Comparison of ENCODE assay signal across 7 cellular contexts in genomic region chr7:102439963-102440795, GRCh38. TPM values are rescaled to one million over a fixed set of nuclear protein-coding genes. Genes with fewer than 3 reads are reported as not detected.
DNase-seq lines count a peak whose midpoint lies in the region; ATAC-seq and TF ChIP-seq lines count a peak whose summit lies in the region.
"Had no signal": no experiment of that assay in that cellular context is flagged by ENCODE, and none has a peak within 500 bp of the region (broad histone marks: within the 10 kb centered on the region; RNA-seq: fewer than 3 reads in every experiment).

No MANE protein-coding gene starts in this region.

- H3K4me3 ChIP-seq in body of pancreas = no peak overlapping the region

- H3K4me1 Mint-ChIP-seq in neural crest cell = peaks cover 15% of the 10 kb centered on the region

- H3K9me3 Mint-ChIP-seq in neural crest cell = no peaks in the 10 kb centered on the region

- H3K27me3 ChIP-seq in body of pancreas = no peaks in the 10 kb centered on the region

- no peak for TF ChIP-seq POLR2A in body of pancreas (IDR thresholded peaks at IDR 0.05)

- 87 to 90% methylated on average over 11 to 17 of the region's 17 CpGs for WGBS in body of pancreas, 2 donors

- ATAC-seq in body of pancreas = peak; percentile 58
- ATAC-seq: T-helper 17 cell had no signal

- no peaks in the 10 kb centered on the region for H3K4me1 ChIP-seq in body of pancreas

- no peaks in the 10 kb centered on the region for H3K36me3 ChIP-seq in body of pancreas (replicated peaks in 1 of 2; ENCODE audit: insufficient read depth in 1 of 2, low read depth in 2 of 2)

- H3K27ac ChIP-seq in body of pancreas = no peak overlapping the region

- H3K4me3 Mint-ChIP-seq in neural crest cell = peak overlapping the region; percentile 49
- H3K4me3 Mint-ChIP-seq: T-helper 17 cell had no signal

- TF ChIP-seq CTCF in body of pancreas (IDR thresholded peaks at IDR 0.05) (no peak), neural crest cell (conservative IDR thresholded peaks at IDR 0.05) (no peak)

- no peaks in the 10 kb centered on the region for H3K27me3 Mint-ChIP-seq in neural crest cell (ENCODE audit: low read depth)
- H3K27me3 Mint-ChIP-seq: T-helper 17 cell had no signal

- no peaks in the 10 kb centered on the region for H3K9me3 ChIP-seq in body of pancreas

- DNase-seq in HCEC 1CT (peak; percentile 70), body of pancreas (peak in 3 of 4 donors; percentile 35 to 46 (median 46)), neural crest cell (ENCODE audit: low read depth, low spot score) (no peak), SK-N-DZ (ENCODE audit: low spot score) (no peak), COR-L47 (lab: John Stamatoyannopoulos, UW) (no peak)
- no peak for DNase-seq in stimulated activated CD4-positive, alpha-beta T cell treated with anti-CD3 and anti-CD28 coated beads, Interleukin-15, amount 100 ng/mL, for 24 hours
- DNase-seq: T-helper 17 cell had no signal

- H3K27ac Mint-ChIP-seq in neural crest cell (ENCODE audit: unreplicated experiment) = peak overlapping the region; percentile 27
- H3K27ac Mint-ChIP-seq: T-helper 17 cell had no signal

- intact Hi-C loops in body of pancreas (cut with DNase I) = no loop called here

- H3K36me3 Mint-ChIP-seq in neural crest cell (ENCODE audit: low read depth) = peaks cover 10% of the 10 kb centered on the region

RNA-seq across cellular contexts. Expression of gene ORAI2, which starts 6.8 kb away (rescaled TPM):
- total RNA-seq in body of pancreas = 10 to 100 TPM; 11.7 to 20.8 TPM
- total RNA-seq in neural crest cell = 48.5 and 51.3 TPM in 2 replicates
- 39.5 and 47.5 TPM in 2 replicates for polyA plus RNA-seq in SK-N-DZ (2014; cell fraction: cytosol; rRNA removed)
- polyA plus RNA-seq in SK-N-DZ (2014; cell fraction: nucleus; rRNA removed) = 5.3 and 6.4 TPM in 2 replicates

RNA-seq across cellular contexts. Expression of gene ALKBH4, which starts 24.5 kb away (rescaled TPM):
- total RNA-seq in body of pancreas (10 to 100 TPM; 15.6 to 60.3 TPM), neural crest cell (16.9 and 20.6 TPM in 2 replicates)
- 29.0 and 33.8 TPM in 2 replicates for polyA plus RNA-seq in SK-N-DZ (2014; cell fraction: cytosol; rRNA removed)
- polyA plus RNA-seq in SK-N-DZ (2014; cell fraction: nucleus; rRNA removed) = 5.2 and 8.3 TPM in 2 replicates

RNA-seq across cellular contexts. Expression of gene LRWD1, which starts 24.6 kb away (rescaled TPM):
- total RNA-seq in body of pancreas (10 to 100 TPM; 13.7 to 27.4 TPM), neural crest cell (36.7 and 43.2 TPM in 2 replicates)
- polyA plus RNA-seq in SK-N-DZ (2014; cell fraction: cytosol; rRNA removed) = 67.9 and 78.4 TPM in 2 replicates
- polyA plus RNA-seq in SK-N-DZ (2014; cell fraction: nucleus; rRNA removed) = 91.6 and 102 TPM in 2 replicates

RNA-seq across cellular contexts. Expression of gene POLR2J, which starts 38.5 kb away (rescaled TPM):
- total RNA-seq in body of pancreas (10 to 100 TPM in 1 of 2 donors, 1 to 10 TPM in 1; 6.6 to 12.5 TPM), neural crest cell (61.1 and 62.1 TPM in 2 replicates)
- polyA plus RNA-seq in SK-N-DZ (2014; cell fraction: cytosol; rRNA removed) = 25.8 and 35.4 TPM in 2 replicates
- 26.2 and 33.6 TPM in 2 replicates for polyA plus RNA-seq in SK-N-DZ (2014; cell fraction: nucleus; rRNA removed)

RNA-seq across cellular contexts. Expression of gene PRKRIP1, which starts 44.0 kb away (rescaled TPM):
- 10 to 100 TPM; 25.2 to 40.2 TPM for total RNA-seq in body of pancreas
- total RNA-seq in neural crest cell = 38.3 and 41.9 TPM in 2 replicates
- polyA plus RNA-seq in SK-N-DZ (2014; cell fraction: cytosol; rRNA removed) = 27.2 and 37.1 TPM in 2 replicates
- polyA plus RNA-seq in SK-N-DZ (2014; cell fraction: nucleus; rRNA removed) = 77.9 and 91.7 TPM in 2 replicates

Comparison
In these comparisons a context has a peak if more than half of its experiments do, and no peak if none do; other contexts are left out.
1. DNase-seq: peak in HCEC 1CT (single experiment) and body of pancreas (3 of 4); none in neural crest cell (single experiment), SK-N-DZ (single experiment), COR-L47 (single experiment) and stimulated activated CD4-positive, alpha-beta T cell treated with anti-CD3 and anti-CD28 coated beads, Interleukin-15, amount 100 ng/mL, for 24 hours (single experiment).